Comparison of ENCODE assay signal across 1 cellular context in genomic region chr7:114922151-114922651, GRCh38.
TF ChIP-seq lines count a peak whose summit lies in the region.

No MANE protein-coding gene starts in this region.

TF ChIP-seq in K562, 482 proteins besides CTCF, POLR2A, EP300 and RAD21 (continued from another document):
- no peak for TF ChIP-seq CREB1 (IDR thresholded peaks at IDR 0.05)
- TF ChIP-seq CREB1 (CRISPR knock-in tag; IDR thresholded peaks at IDR 0.05) = no peak
- TF ChIP-seq, protein P1, sequence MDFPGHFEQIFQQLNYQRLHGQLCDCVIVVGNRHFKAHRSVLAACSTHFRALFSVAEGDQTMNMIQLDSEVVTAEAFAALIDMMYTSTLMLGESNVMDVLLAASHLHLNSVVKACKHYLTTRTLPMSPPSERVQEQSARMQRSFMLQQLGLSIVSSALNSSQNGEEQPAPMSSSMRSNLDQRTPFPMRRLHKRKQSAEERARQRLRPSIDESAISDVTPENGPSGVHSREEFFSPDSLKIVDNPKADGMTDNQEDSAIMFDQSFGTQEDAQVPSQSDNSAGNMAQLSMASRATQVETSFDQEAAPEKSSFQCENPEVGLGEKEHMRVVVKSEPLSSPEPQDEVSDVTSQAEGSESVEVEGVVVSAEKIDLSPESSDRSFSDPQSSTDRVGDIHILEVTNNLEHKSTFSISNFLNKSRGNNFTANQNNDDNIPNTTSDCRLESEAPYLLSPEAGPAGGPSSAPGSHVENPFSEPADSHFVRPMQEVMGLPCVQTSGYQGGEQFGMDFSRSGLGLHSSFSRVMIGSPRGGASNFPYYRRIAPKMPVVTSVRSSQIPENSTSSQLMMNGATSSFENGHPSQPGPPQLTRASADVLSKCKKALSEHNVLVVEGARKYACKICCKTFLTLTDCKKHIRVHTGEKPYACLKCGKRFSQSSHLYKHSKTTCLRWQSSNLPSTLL (IDR thresholded peaks at IDR 0.05) = no peak
- no peak for TF ChIP-seq TRIM24 (IDR thresholded peaks at IDR 0.05)
- TF ChIP-seq, protein P2, sequence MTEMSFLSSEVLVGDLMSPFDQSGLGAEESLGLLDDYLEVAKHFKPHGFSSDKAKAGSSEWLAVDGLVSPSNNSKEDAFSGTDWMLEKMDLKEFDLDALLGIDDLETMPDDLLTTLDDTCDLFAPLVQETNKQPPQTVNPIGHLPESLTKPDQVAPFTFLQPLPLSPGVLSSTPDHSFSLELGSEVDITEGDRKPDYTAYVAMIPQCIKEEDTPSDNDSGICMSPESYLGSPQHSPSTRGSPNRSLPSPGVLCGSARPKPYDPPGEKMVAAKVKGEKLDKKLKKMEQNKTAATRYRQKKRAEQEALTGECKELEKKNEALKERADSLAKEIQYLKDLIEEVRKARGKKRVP (CRISPR knock-in tag; IDR thresholded peaks at IDR 0.05) = no peak
- TF ChIP-seq ZNF274 (IDR thresholded peaks at IDR 0.05; ENCODE audit: borderline replicate concordance, low read depth, low read length) = no peak
- TF ChIP-seq PCBP2 (IDR thresholded peaks at IDR 0.05; ENCODE audit: low read depth, low read length, poor library complexity, severe bottlenecking) = no peak
- no peak for TF ChIP-seq MTA1 (IDR thresholded peaks at IDR 0.05; ENCODE audit: borderline replicate concordance)
- TF ChIP-seq ZSCAN29 (IDR thresholded peaks at IDR 0.05) = no peak
- TF ChIP-seq NEUROD1 (IDR thresholded peaks at IDR 0.05; ENCODE audit: borderline replicate concordance, low read depth, low read length, partially characterized antibody) = no peak
